ENCODE assay signal across 1 cellular context in genomic region chr3:66479532-66479947, GRCh38.
TF ChIP-seq lines count a peak whose summit lies in the region.

No MANE protein-coding gene starts in this region.

TF ChIP-seq in GM23338, 12 proteins besides CTCF, POLR2A, EP300 and RAD21 (continued from another document):
- no peak for TF ChIP-seq ZNF462 (CRISPR knock-in tag; IDR thresholded peaks at IDR 0.05)
- TF ChIP-seq EZH2phosphoT487 (IDR thresholded peaks at IDR 0.05; ENCODE audit: unreplicated experiment) = no peak
- no peak for TF ChIP-seq STAT1 (IDR thresholded peaks at IDR 0.05; ENCODE audit: unreplicated experiment)
- no peak for TF ChIP-seq EZH2 (IDR thresholded peaks at IDR 0.05; ENCODE audit: low read depth, unreplicated experiment)
TF ChIP-seq in GM23338: peak in this region for 0.
